In the genomic region with DNA sequence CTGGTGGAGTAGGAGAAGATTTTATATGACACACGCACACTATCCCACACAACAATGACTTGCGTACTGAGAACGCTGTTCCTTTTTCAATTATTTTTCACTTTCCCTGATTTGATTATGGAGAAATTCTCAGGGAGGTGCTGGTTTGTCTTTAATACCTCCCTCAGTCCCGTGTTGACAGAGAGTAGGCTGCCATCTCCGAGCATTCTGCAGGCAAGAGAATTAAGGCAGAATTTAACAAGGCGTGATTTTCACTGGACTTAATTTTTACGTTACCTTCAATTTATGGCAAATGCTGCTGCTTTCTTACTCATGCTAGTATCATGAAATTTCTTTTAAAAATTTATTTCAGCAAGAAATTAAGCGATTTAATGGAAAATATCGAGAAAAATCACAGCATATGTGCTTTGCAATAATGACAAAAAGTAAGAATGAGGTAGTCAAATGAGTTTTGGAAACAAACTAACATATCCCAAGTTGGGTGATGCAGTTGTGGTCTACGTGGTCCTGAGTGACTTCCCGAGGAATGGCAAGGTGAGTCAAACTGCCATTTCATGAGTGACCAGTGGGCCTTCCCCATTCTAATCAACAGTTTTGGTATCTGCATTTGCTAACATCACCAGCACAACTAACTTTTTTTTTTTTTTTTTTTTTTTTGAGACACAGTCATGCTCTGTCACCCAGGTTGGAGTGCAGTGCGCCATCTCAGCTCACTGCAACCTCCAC, we compare ENCODE assay signal across 28 cellular contexts. TPM values are rescaled to one million over a fixed set of nuclear protein-coding genes. Genes with fewer than 3 reads are reported as not detected.
A peak's percentile ranks its signal among the peaks of the same experiment; 100 is the strongest.
DNase-seq lines count a peak whose midpoint lies in the region; ATAC-seq and TF ChIP-seq lines count a peak whose summit lies in the region.
"Had no signal": no experiment of that assay in that cellular context is flagged by ENCODE, and none has a peak within 500 bp of the region (broad histone marks: within the 10 kb centered on the region; RNA-seq: fewer than 3 reads in every experiment).

No MANE protein-coding gene starts in this region.

- WGBS in mesendoderm (ENCODE audit: extremely low coverage, insufficient coverage, low lambda C conversion rate): 100% methylated on average over 2 of the region's 12 CpGs

- H3K36me3 ChIP-seq in mesendoderm (ENCODE audit: control insufficient read depth, insufficient read depth, low read length): no peaks in the 10 kb centered on the region
- H3K36me3 ChIP-seq: SJSA1 had no signal

- no peak for ATAC-seq in GM18498 (IDR thresholded peaks at IDR 0.05; ENCODE audit: unreplicated experiment)
- ATAC-seq: A549; CD8-positive, alpha-beta T cell; GM12878 had no signal

- H3K27me3 Mint-ChIP-seq in IgD-negative memory B cell: no peaks in the 10 kb centered on the region
- peaks cover 4% of the 10 kb centered on the region for H3K27me3 Mint-ChIP-seq in endothelial cell (ENCODE audit: unreplicated experiment)
- no peaks in the 10 kb centered on the region for H3K27me3 Mint-ChIP-seq in activated CD4-positive, alpha-beta memory T cell treated with anti-CD3 and anti-CD28 coated beads, Interleukin-2, amount 10 ng/mL, durations not matched to agents 7 days and 5 days

- H3K79me1 ChIP-seq in mesendoderm (ENCODE audit: low read length): no peaks in the 10 kb centered on the region

- H3K27ac Mint-ChIP-seq in IgD-negative memory B cell: peak overlapping the region; percentile 63 to 89 (median 68)
- H3K27ac Mint-ChIP-seq in endothelial cell (ENCODE audit: unreplicated experiment): peak overlapping the region; percentile 30
- no peak overlapping the region for H3K27ac Mint-ChIP-seq in activated CD4-positive, alpha-beta memory T cell treated with anti-CD3 and anti-CD28 coated beads, Interleukin-2, amount 10 ng/mL, durations not matched to agents 7 days and 5 days
- H3K27ac Mint-ChIP-seq: CD8-positive, alpha-beta T cell had no signal

- POLR2A ChIA-PET in activated CD4-positive, alpha-beta memory T cell treated with anti-CD3 and anti-CD28 coated beads, Interleukin-2, amount 10 ng/mL, durations not matched to agents 7 days and 5 days (lab: Charles Lee): no interaction called here

- no peak overlapping the region for H2BK15ac ChIP-seq in mesendoderm (replicated peaks; ENCODE audit: low read depth)

- no peak overlapping the region for H2BK5ac ChIP-seq in mesendoderm (ENCODE audit: low read length)

- H3K9ac ChIP-seq in mesendoderm (ENCODE audit: low read length): no peak overlapping the region
- H3K9ac ChIP-seq: KMS-11 had no signal

- DNase-seq in endothelial cell (ENCODE audit: low spot score) (no peak), mesendoderm (no peak), ACHN (no peak), globus pallidus (ENCODE audit: low spot score) (no peak)
- DNase-seq in activated CD4-positive, alpha-beta memory T cell treated with anti-CD3 and anti-CD28 coated beads, Interleukin-2, amount 10 ng/mL, durations not matched to agents 7 days and 5 days: no peak
- DNase-seq: CD8-positive, alpha-beta T cell; DMS 273 treated with DMSO at 0.1 percent for 48 hours; DMS79; EL; GDM1; H7; IMR-90; NCI-H1048; NCI-H1417; NCI-H1694; NCI-H2081; NCI-H2227 treated with DMSO at 0.1 percent for 48 hours; NCI-H510A; NCI-H69; Right ventricle myocardium superior; RPMI8226 had no signal

- no peaks in the 10 kb centered on the region for H3K79me2 ChIP-seq in mesendoderm (ENCODE audit: control insufficient read depth, insufficient read depth, low read length)

- H3K4me1 Mint-ChIP-seq in IgD-negative memory B cell: peaks cover 17 to 28% (median 19%) of the 10 kb centered on the region in 3 donors
- H3K4me1 Mint-ChIP-seq in endothelial cell (ENCODE audit: unreplicated experiment): peaks cover 28% of the 10 kb centered on the region
- no peaks in the 10 kb centered on the region for H3K4me1 Mint-ChIP-seq in activated CD4-positive, alpha-beta memory T cell treated with anti-CD3 and anti-CD28 coated beads, Interleukin-2, amount 10 ng/mL, durations not matched to agents 7 days and 5 days

- H3K56ac ChIP-seq in mesendoderm (ENCODE audit: low read length): no peak overlapping the region

- TF ChIP-seq CTCF in endothelial cell (IDR thresholded peaks at IDR 0.05; ENCODE audit: unreplicated experiment): no peak

- H3K4me3 Mint-ChIP-seq in IgD-negative memory B cell: peak overlapping the region in 1 of 4 donors; percentile 46
- no peak overlapping the region for H3K4me3 Mint-ChIP-seq in endothelial cell (ENCODE audit: unreplicated experiment)
- H3K4me3 Mint-ChIP-seq in activated CD4-positive, alpha-beta memory T cell treated with anti-CD3 and anti-CD28 coated beads, Interleukin-2, amount 10 ng/mL, durations not matched to agents 7 days and 5 days: no peak overlapping the region
- H3K4me3 Mint-ChIP-seq: CD8-positive, alpha-beta T cell had no signal

- no peak overlapping the region for H3K18ac ChIP-seq in mesendoderm (ENCODE audit: low read length)

- H3K4me1 ChIP-seq in mesendoderm (ENCODE audit: control insufficient read depth, low read depth, low read length): no peaks in the 10 kb centered on the region

- no peak overlapping the region for H3K4me3 ChIP-seq in mesendoderm (ENCODE audit: low read length)
- H3K4me3 ChIP-seq: A549, GM12878, SJSA1 had no signal

- no peak overlapping the region for H3K4me2 ChIP-seq in mesendoderm (ENCODE audit: low read length)
- H3K4me2 ChIP-seq: A549, KMS-11 had no signal

- no peaks in the 10 kb centered on the region for H3K27me3 ChIP-seq in mesendoderm (ENCODE audit: insufficient read depth, low read length, poor library complexity)
- H3K27me3 ChIP-seq: SJSA1 had no signal

- no peak overlapping the region for H2BK120ac ChIP-seq in mesendoderm (ENCODE audit: low read depth, low read length)

- in situ Hi-C loops in ACHN (cut with HindIII; ENCODE audit: low pct_ligation_motif_present, low pct_unique_long_range_greater_than_20kb, low sequenced_read_pairs): no loop called here

- CTCF ChIA-PET in activated CD4-positive, alpha-beta memory T cell treated with anti-CD3 and anti-CD28 coated beads, Interleukin-2, amount 10 ng/mL, durations not matched to agents 7 days and 5 days (lab: Charles Lee): interaction anchor here (0.6 kb wide), 2 partner anchors 10 to 106 kb away, joined by 3 read pairs; no protein-coding TSS in a partner anchor

- no peaks in the 10 kb centered on the region for H3K36me3 Mint-ChIP-seq in IgD-negative memory B cell
- no peaks in the 10 kb centered on the region for H3K36me3 Mint-ChIP-seq in endothelial cell (ENCODE audit: low read depth, unreplicated experiment)
- H3K36me3 Mint-ChIP-seq in activated CD4-positive, alpha-beta memory T cell treated with anti-CD3 and anti-CD28 coated beads, Interleukin-2, amount 10 ng/mL, durations not matched to agents 7 days and 5 days (ENCODE audit: low read depth): no peaks in the 10 kb centered on the region
- H3K36me3 Mint-ChIP-seq: CD8-positive, alpha-beta T cell had no signal

- no peak overlapping the region for H4K5ac ChIP-seq in mesendoderm (ENCODE audit: low read length)

- peaks cover 0 to 5% (median 1%) of the 10 kb centered on the region in 3 donors for H3K9me3 Mint-ChIP-seq in IgD-negative memory B cell
- no peaks in the 10 kb centered on the region for H3K9me3 Mint-ChIP-seq in endothelial cell (ENCODE audit: unreplicated experiment)
- H3K9me3 Mint-ChIP-seq in activated CD4-positive, alpha-beta memory T cell treated with anti-CD3 and anti-CD28 coated beads, Interleukin-2, amount 10 ng/mL, durations not matched to agents 7 days and 5 days: no peaks in the 10 kb centered on the region
- H3K9me3 Mint-ChIP-seq: CD8-positive, alpha-beta T cell had no signal

- H3K23ac ChIP-seq in mesendoderm (ENCODE audit: low read length): peak overlapping the region; percentile 85

- H2AK5ac ChIP-seq in mesendoderm (ENCODE audit: low read length): no peak overlapping the region

- H3K4ac ChIP-seq in mesendoderm (ENCODE audit: low read depth, low read length): no peak overlapping the region

- H4K8ac ChIP-seq in mesendoderm (ENCODE audit: low read depth, low read length): no peak overlapping the region

- H3K27ac ChIP-seq in mesendoderm (ENCODE audit: low read depth, low read length): no peak overlapping the region
- H3K27ac ChIP-seq: A549, C4-2B, KMS-11, SJSA1 had no signal

RNA-seq across cellular contexts. Expression of gene DNASE1L3, which starts 16.9 kb away (rescaled TPM):
- polyA plus RNA-seq in IgD-negative memory B cell: 1.7 TPM
- 1.6 TPM for total RNA-seq in endothelial cell (ENCODE audit: unreplicated experiment)
- not detected for polyA plus RNA-seq in mesendoderm (2013, experiment 1 of 2)
- not detected for polyA plus RNA-seq in mesendoderm (2013, experiment 2 of 2)
- total RNA-seq in activated CD4-positive, alpha-beta memory T cell treated with anti-CD3 and anti-CD28 coated beads, Interleukin-2, amount 10 ng/mL, durations not matched to agents 7 days and 5 days: not detected
- total RNA-seq: CD8-positive, alpha-beta T cell; H7; IMR-90; SJSA1 had no signal
- polyA plus RNA-seq: IMR-90 had no signal

RNA-seq across cellular contexts. Expression of gene ABHD6, which starts 43.7 kb away (rescaled TPM):
- 11.0 TPM for polyA plus RNA-seq in IgD-negative memory B cell
- total RNA-seq in endothelial cell (ENCODE audit: unreplicated experiment): 3.0 TPM
- polyA plus RNA-seq in mesendoderm (2013, experiment 1 of 2): 2.7 TPM
- 2.5 TPM for polyA plus RNA-seq in mesendoderm (2013, experiment 2 of 2)
- total RNA-seq in activated CD4-positive, alpha-beta memory T cell treated with anti-CD3 and anti-CD28 coated beads, Interleukin-2, amount 10 ng/mL, durations not matched to agents 7 days and 5 days: 1 to 10 TPM; 4.5 to 6.1 TPM
